ENCODE assay signal across 1 cellular context in genomic region chr10:102245101-102245931, GRCh38.
A peak's percentile ranks its signal among the peaks of the same experiment; 100 is the strongest.
TF ChIP-seq lines count a peak whose summit lies in the region.

GBF1 (plus strand) TSS chr10:102245532; CDS start chr10:102258939, 13,407 bp downstream.

TF ChIP-seq in HepG2, 621 proteins besides CTCF, POLR2A, EP300 and RAD21 (continued from another document and continues in another):
- TF ChIP-seq TFE3 (CRISPR knock-in tag; IDR thresholded peaks at IDR 0.05) (peak; percentile 58), ZNF124 (CRISPR knock-in tag; IDR thresholded peaks at IDR 0.05) (0 out of 2 replicates have a peak, but pooled peaks have one; percentile 34), PAX8 (CRISPR knock-in tag; IDR thresholded peaks at IDR 0.05; ENCODE audit: borderline replicate concordance) (no peak), SAFB2 (CRISPR knock-in tag; IDR thresholded peaks at IDR 0.05; ENCODE audit: borderline replicate concordance, low read depth) (no peak; the same call in 1 of the 2 replicates), HNF1A (IDR thresholded peaks at IDR 0.05; ENCODE audit: low read depth) (no peak; the same call in 1 of the 2 replicates), HNF1A (CRISPR knock-in tag; IDR thresholded peaks at IDR 0.05; ENCODE audit: borderline replicate concordance) (no peak; the same call in 1 of the 2 replicates), U2AF2 (IDR thresholded peaks at IDR 0.05; ENCODE audit: low read depth, low read length) (no peak), GATAD2A (CRISPR knock-in tag; IDR thresholded peaks at IDR 0.05) (0 out of 2 replicates have a peak, but pooled peaks have one; percentile 21), HDAC6 (IDR thresholded peaks at IDR 0.05; ENCODE audit: low read depth, low read length) (no peak), PRDM10 (CRISPR knock-in tag; IDR thresholded peaks at IDR 0.05; ENCODE audit: low read depth) (no peak), PHB2 (IDR thresholded peaks at IDR 0.05; ENCODE audit: partially characterized antibody) (no peak), MAFK (conservative IDR thresholded peaks at IDR 0.05 in 1 of 2, IDR thresholded peaks at IDR 0.05 in 1 of 2; ENCODE audit: low read length in 2 of 2) (no peak), ZNF780A (CRISPR knock-in tag; IDR thresholded peaks at IDR 0.05) (no peak), ZMAT5 (CRISPR knock-in tag; IDR thresholded peaks at IDR 0.05; ENCODE audit: borderline replicate concordance, low read depth) (no peak), NFE2L2 (IDR thresholded peaks at IDR 0.05; ENCODE audit: low read length) (no peak), CSRNP2 (CRISPR knock-in tag; conservative IDR thresholded peaks at IDR 0.05; ENCODE audit: low read depth) (no peak), HNF4A (CRISPR knock-in tag; IDR thresholded peaks at IDR 0.05) (peak; percentile 21; the same call in 1 of the 2 replicates), CENPBD1 (CRISPR knock-in tag; IDR thresholded peaks at IDR 0.05; ENCODE audit: borderline replicate concordance, low read depth) (no peak), MYPOP (CRISPR knock-in tag; IDR thresholded peaks at IDR 0.05) (peak; percentile 91), FOXP1 (IDR thresholded peaks at IDR 0.05) (no peak), FOXP1 (CRISPR knock-in tag; IDR thresholded peaks at IDR 0.05) (no peak), ETS1 (CRISPR knock-in tag; IDR thresholded peaks at IDR 0.05) (no peak), TOE1 (CRISPR knock-in tag; IDR thresholded peaks at IDR 0.05) (no peak), HOXA7 (CRISPR knock-in tag; IDR thresholded peaks at IDR 0.05) (no peak), ELF3 (CRISPR knock-in tag; IDR thresholded peaks at IDR 0.05) (0 out of 2 replicates have a peak, but pooled peaks have one; percentile 20), USF2 (IDR thresholded peaks at IDR 0.05; ENCODE audit: low read depth, low read length) (no peak), USF2 (CRISPR knock-in tag; IDR thresholded peaks at IDR 0.05; ENCODE audit: borderline replicate concordance) (no peak), RBFOX2 (IDR thresholded peaks at IDR 0.05; ENCODE audit: low read depth, low read length) (peak; percentile 76), ZBTB33 (CRISPR knock-in tag; IDR thresholded peaks at IDR 0.05) (no peak), NFKBIZ (CRISPR knock-in tag; IDR thresholded peaks at IDR 0.05) (0 out of 2 replicates have a peak, but pooled peaks have one; percentile 46), ZBTB43 (CRISPR knock-in tag; conservative IDR thresholded peaks at IDR 0.05) (peak; percentile 43; the same call in 1 of the 2 replicates), IKZF4 (CRISPR knock-in tag; IDR thresholded peaks at IDR 0.05; ENCODE audit: borderline replicate concordance, low read depth, not compliant biosample characterization) (no peak), ZNF83 (CRISPR knock-in tag; IDR thresholded peaks at IDR 0.05; ENCODE audit: borderline replicate concordance) (no peak), ARNTL (CRISPR knock-in tag; IDR thresholded peaks at IDR 0.05) (no peak), PHF8 (CRISPR knock-in tag; IDR thresholded peaks at IDR 0.05) (peak; percentile 97), CBX1 (IDR thresholded peaks at IDR 0.05; ENCODE audit: low read depth) (no peak), DR1 (CRISPR knock-in tag; IDR thresholded peaks at IDR 0.05) (peak; percentile 68; the same call in 1 of the 2 replicates), THYN1 (CRISPR knock-in tag; IDR thresholded peaks at IDR 0.05; ENCODE audit: borderline replicate concordance, low read depth) (no peak), YY1 (IDR thresholded peaks at IDR 0.05; ENCODE audit: insufficient read depth, insufficient replicate concordance, low read depth, low read length) (peak; percentile 95), ZNF383 (CRISPR knock-in tag; IDR thresholded peaks at IDR 0.05; ENCODE audit: borderline replicate concordance) (no peak), MAFG (CRISPR knock-in tag; IDR thresholded peaks at IDR 0.05) (no peak), ZMYM4 (CRISPR knock-in tag; IDR thresholded peaks at IDR 0.05) (no peak; the same call in none of the 2 replicates)
